ENCODE assay signal across 12 cellular contexts in the genomic region with DNA sequence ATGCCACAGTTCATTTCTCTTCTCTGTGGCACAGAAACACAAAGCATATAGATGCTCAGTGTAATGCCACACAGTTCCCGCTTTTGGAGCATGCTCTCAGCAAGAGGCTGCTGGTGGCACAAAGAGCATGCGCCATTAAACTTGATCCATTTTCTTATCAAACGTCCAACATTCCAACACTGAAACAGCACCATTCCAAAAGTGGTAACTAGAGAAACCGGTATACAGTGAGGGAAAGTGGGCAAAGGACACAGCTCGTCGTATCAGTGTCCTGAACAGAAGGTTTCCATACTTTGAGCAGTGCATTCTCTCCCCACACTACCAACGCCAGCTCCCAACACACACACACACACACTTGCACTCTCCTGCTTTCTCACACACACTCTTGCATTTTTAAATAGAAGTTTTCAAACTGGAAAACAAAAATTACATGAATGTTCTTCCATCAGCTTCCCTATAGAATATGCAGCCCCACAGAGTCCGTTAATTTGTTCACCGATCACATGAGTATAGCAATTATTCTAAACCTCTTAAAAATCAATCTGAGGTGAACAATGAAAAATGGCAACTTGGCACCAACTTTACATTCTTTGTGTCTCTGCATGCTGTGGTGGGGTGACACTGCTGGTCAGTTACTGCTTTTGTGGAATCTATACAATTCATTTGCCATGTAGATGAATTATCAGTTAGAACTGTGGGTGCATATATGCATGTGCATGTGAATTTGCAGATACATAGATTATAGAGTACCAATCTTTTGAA. TPM values are rescaled to one million over a fixed set of nuclear protein-coding genes. Genes with fewer than 3 reads are reported as not detected.
DNase-seq lines count a peak whose midpoint lies in the region; ATAC-seq and TF ChIP-seq lines count a peak whose summit lies in the region.
"Had no signal": no experiment of that assay in that cellular context is flagged by ENCODE, and none has a peak within 500 bp of the region (broad histone marks: within the 10 kb centered on the region; RNA-seq: fewer than 3 reads in every experiment).

No MANE protein-coding gene starts in this region.

- H3K9me3 ChIP-seq in OCI-LY7 (ENCODE audit: low read length) (no peaks in the 10 kb centered on the region), subcutaneous abdominal adipose tissue (ENCODE audit: control insufficient read depth in 5 of 5, low read length in 5 of 5) (no peaks in the 10 kb centered on the region)

- no peak overlapping the region for H3K4me3 ChIP-seq in OCI-LY7 (ENCODE audit: low read depth, low read length, poor library complexity, severe bottlenecking)
- H3K4me3 ChIP-seq in subcutaneous abdominal adipose tissue (ENCODE audit: low read depth in 1 of 5, low read length in 5 of 5): peak overlapping the region; percentile 53 to 98 (median 91)

- H3K27ac ChIP-seq in OCI-LY7 (ENCODE audit: low read depth, low read length, poor library complexity, severe bottlenecking) (no peak overlapping the region), subcutaneous abdominal adipose tissue (ENCODE audit: low read depth, low read length) (peak overlapping the region; percentile 99)

- no peak overlapping the region for H2AFZ ChIP-seq in OCI-LY7 (ENCODE audit: low read length)

- TF ChIP-seq CTCF in OCI-LY7 (conservative IDR thresholded peaks at IDR 0.05; ENCODE audit: low read length): no peak

- POLR2A ChIA-PET in OCI-LY7 (lab: Charles Lee): interaction anchor here (0.6 to 1.2 kb wide), 4 partner anchors 9 to 422 kb away, joined by 3 to 4 read pairs (median 4); no protein-coding TSS in a partner anchor

- H3K27me3 ChIP-seq in subcutaneous abdominal adipose tissue (ENCODE audit: control insufficient read depth in 5 of 5, insufficient read depth in 4 of 5, low read length in 5 of 5): no peaks in the 10 kb centered on the region

- 0 out of 2 replicates have a peak, but pooled peaks cover 4% of the 10 kb centered on the region for H4K20me1 ChIP-seq in OCI-LY7 (ENCODE audit: insufficient read depth, low read length)

- H3K9ac ChIP-seq in subcutaneous abdominal adipose tissue (ENCODE audit: low read length in 5 of 5): peak overlapping the region; percentile 28 to 82 (median 40)

- CTCF ChIA-PET in OCI-LY7 (lab: Charles Lee; ENCODE audit: unreplicated experiment): no interaction called here

- peak overlapping the region; percentile 94; the same call in 1 of the 2 replicates for H3K4me2 ChIP-seq in OCI-LY7 (ENCODE audit: low read length)

- H3K79me2 ChIP-seq in OCI-LY7 (ENCODE audit: insufficient read depth, low read depth, low read length): peaks cover 47% of the 10 kb centered on the region

- no TSS peak for BruUV-seq in OCI-LY7 (replicated peaks; lab: Mats Ljungman, UMichigan)

- H3K9me2 ChIP-seq in OCI-LY7 (ENCODE audit: insufficient read depth, low read length): no peaks in the 10 kb centered on the region

- intact Hi-C loops in OCI-LY7 (cut with micrococcal nuclease; ENCODE audit: unreplicated experiment): no loop called here

- no peak for ATAC-seq in HG02884 (IDR thresholded peaks at IDR 0.05; ENCODE audit: unreplicated experiment)

- H3K4me1 ChIP-seq in OCI-LY7 (ENCODE audit: insufficient read depth, low read length, poor library complexity, severe bottlenecking) (peaks cover 38% of the 10 kb centered on the region), subcutaneous abdominal adipose tissue (ENCODE audit: control insufficient read depth in 5 of 5, insufficient read depth in 5 of 5, low read length in 5 of 5) (peaks cover 0 to 58% (median 49%) of the 10 kb centered on the region in 5 donors)

- peaks cover 35% of the 10 kb centered on the region for H3K36me3 ChIP-seq in OCI-LY7 (ENCODE audit: insufficient read depth, low read length)
- H3K36me3 ChIP-seq in subcutaneous abdominal adipose tissue (ENCODE audit: control insufficient read depth in 5 of 5, insufficient read depth in 5 of 5, low read length in 5 of 5): peaks cover 6 to 14% (median 8%) of the 10 kb centered on the region in 5 donors

- no peak for DNase-seq in OCI-LY7 (ENCODE audit: low spot score)
- DNase-seq in cerebellum (ENCODE audit: low spot score): peak; percentile 49
- peak; percentile 32 for DNase-seq in left kidney (ENCODE audit: low read depth, low spot score)
- no peak for DNase-seq in islet precursor cell
- DNase-seq in iPS-NIHi7 (ENCODE audit: extremely low spot score): no peak
- no peak for DNase-seq in germinal center (ENCODE audit: low spot score)
- DNase-seq: activated CD4-positive, alpha-beta memory T cell treated with anti-CD3 and anti-CD28 coated beads for 36 hours; activated naive CD4-positive, alpha-beta T cell treated with anti-CD3 and anti-CD28 coated beads, Interleukin-2, amount 10 ng/mL, durations not matched to agents 7 days and 5 days; endodermal cell; NCI-H748 treated with DMSO at 0.1 percent for 48 hours had no signal

RNA-seq across cellular contexts. Expression of gene NFIB, which starts 5.8 kb away (rescaled TPM):
- 10.7 and 13.7 TPM in 2 replicates for total RNA-seq in OCI-LY7 (2014; rRNA removed; shearing (Covaris generic))
- total RNA-seq in OCI-LY7 (2022): 24.5 and 25.1 TPM in 2 replicates
- 236 TPM for total RNA-seq in cerebellum
- total RNA-seq: activated CD4-positive, alpha-beta memory T cell treated with anti-CD3 and anti-CD28 coated beads for 36 hours had no signal

Comparison
In these comparisons a context has a peak if more than half of its experiments do, and no peak if none do; other contexts are left out.
1. DNase-seq: peak in cerebellum (single experiment) and left kidney (single experiment); none in OCI-LY7 (single experiment), islet precursor cell (single experiment), iPS-NIHi7 (single experiment) and germinal center (single experiment).